25 cellular contexts compared by ENCODE assay signal in the genomic region with DNA sequence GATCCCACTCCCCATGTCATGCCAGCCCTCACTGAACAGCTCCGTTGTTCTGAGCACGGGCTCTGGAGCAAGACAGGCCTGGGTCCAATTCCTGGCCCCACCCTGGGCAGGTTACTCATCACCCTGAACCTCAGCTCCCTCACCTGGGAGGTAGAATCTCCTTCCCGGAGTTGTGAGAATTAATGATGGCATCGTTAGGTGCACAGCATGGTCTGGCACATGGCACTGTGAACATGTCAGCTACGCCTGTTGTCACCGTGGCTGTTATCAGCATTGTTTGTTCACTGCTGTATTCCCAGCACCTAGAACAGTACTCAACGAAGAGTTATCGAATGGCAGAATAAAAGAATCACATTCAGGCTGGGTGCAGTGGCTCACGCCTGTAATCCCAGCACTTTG. TPM values are rescaled to one million over a fixed set of nuclear protein-coding genes. Genes with fewer than 3 reads are reported as not detected.
DNase-seq lines count a peak whose midpoint lies in the region; ATAC-seq, FAIRE-seq and TF ChIP-seq lines count a peak whose summit lies in the region.
"Had no signal": no experiment of that assay in that cellular context is flagged by ENCODE, and none has a peak within 500 bp of the region (broad histone marks: within the 10 kb centered on the region; RNA-seq: fewer than 3 reads in every experiment).

No MANE protein-coding gene starts in this region.

- H3K4me3 ChIP-seq in GM23248: no peak overlapping the region
- H3K4me3 ChIP-seq in bronchial epithelial cell (ENCODE audit: low read depth, low read length): no peak overlapping the region
- H3K4me3 ChIP-seq in right atrium auricular region: no peak overlapping the region
- no peak overlapping the region for H3K4me3 ChIP-seq in small intestine (ENCODE audit: low read depth in 1 of 2, low read length in 2 of 2)
- H3K4me3 ChIP-seq: GM23338, left lung, smooth muscle cell had no signal

- DNase-seq in GM23248: no peak
- DNase-seq in bronchial epithelial cell (ENCODE audit: low read depth): peak; percentile 20
- DNase-seq in right atrium auricular region (ENCODE audit: low spot score): no peak
- peak; percentile 43 for DNase-seq in small intestine
- DNase-seq in NCI-H1436 treated with DMSO at 0.1 percent for 48 hours (lab: John Stamatoyannopoulos, UW): no peak
- no peak for DNase-seq in NCI-H1092 (lab: John Stamatoyannopoulos, UW)
- no peak for DNase-seq in left lobe of liver (ENCODE audit: low spot score)
- DNase-seq: activated B cell treated with CpG ODN at 0.5 μM for 24 hours; activated CD4-positive, alpha-beta T cell treated with anti-CD3 and anti-CD28 coated beads, Interleukin-2, amount 50 U/mL, for 4 hours; activated gamma-delta T cell; activated naive CD8-positive, alpha-beta T cell treated with anti-CD3 and anti-CD28 coated beads, Interleukin-2, amount 50 U/mL, for 24 hours; brain microvascular endothelial cell; COR-L47; DND-41; endodermal cell; left lung; midbrain; NCI-H526 treated with DMSO at 0.1 percent for 48 hours; stimulated activated CD4-positive, alpha-beta T cell treated with anti-CD3 and anti-CD28 coated beads, Interleukin-2, amount 100 ng/mL, for 48 hours; stimulated activated naive CD4-positive, alpha-beta T cell treated with Interleukin-2 at 50 U/mL for 16 hours; trophoblast cell had no signal

- no peaks in the 10 kb centered on the region for H4K20me1 ChIP-seq in GM23248 (ENCODE audit: insufficient read depth)

- no peaks in the 10 kb centered on the region for H3K9me3 ChIP-seq in GM23248 (ENCODE audit: low read depth)
- no peaks in the 10 kb centered on the region for H3K9me3 ChIP-seq in right atrium auricular region
- H3K9me3 ChIP-seq in small intestine (ENCODE audit: control insufficient read depth, low read depth): no peaks in the 10 kb centered on the region
- H3K9me3 ChIP-seq: left lung had no signal

- no peaks in the 10 kb centered on the region for H3K9me2 ChIP-seq in GM23248 (ENCODE audit: insufficient read depth)

- TF ChIP-seq CTCF in bronchial epithelial cell (IDR thresholded peaks at IDR 0.05; ENCODE audit: insufficient read depth, low read length, severe bottlenecking) (no peak), right atrium auricular region (IDR thresholded peaks at IDR 0.05) (no peak)

- H3K79me2 ChIP-seq in GM23248 (ENCODE audit: insufficient read depth): no peaks in the 10 kb centered on the region

- FAIRE-seq in bronchial epithelial cell (lab: Jason Lieb, UNC) (no peak), small intestine (lab: Jason Lieb, UNC) (no peak)
- FAIRE-seq: GM12891 had no signal

- ATAC-seq in HG03097 (IDR thresholded peaks at IDR 0.05; ENCODE audit: low FRiP score, unreplicated experiment) (no peak), left lobe of liver (no peak)
- ATAC-seq: activated naive CD8-positive, alpha-beta T cell treated with anti-CD3 and anti-CD28 coated beads, Interleukin-2, amount 50 U/mL, for 24 hours; GM23338; left lung had no signal

- H2AFZ ChIP-seq in GM23248: no peak overlapping the region
- H2AFZ ChIP-seq: GM23338 had no signal

- H3F3A ChIP-seq in GM23248 (ENCODE audit: insufficient read depth): peaks cover 66% of the 10 kb centered on the region

- in situ Hi-C loops in GM23248 (cut with MboI): no loop called here

- no peak overlapping the region for H3K4me2 ChIP-seq in GM23248 (ENCODE audit: unreplicated experiment)
- H3K4me2 ChIP-seq: GM23338, smooth muscle cell had no signal

- H3K36me3 ChIP-seq in GM23248 (ENCODE audit: low read depth) (peaks cover 13% of the 10 kb centered on the region; the same call in 1 of the 2 replicates), bronchial epithelial cell (ENCODE audit: control insufficient read depth, insufficient read depth, low read length) (peaks cover 25% of the 10 kb centered on the region), right atrium auricular region (peaks cover 62% of the 10 kb centered on the region), small intestine (ENCODE audit: control insufficient read depth in 2 of 2, insufficient read depth in 2 of 2, low read length in 2 of 2) (peaks cover 0 to 12% of the 10 kb centered on the region in 2 donors)

- H3K4me1 ChIP-seq in GM23248 (ENCODE audit: insufficient read depth) (peaks cover 9% of the 10 kb centered on the region), right atrium auricular region (peaks cover 0 to 33% of the 10 kb centered on the region in 2 donors), small intestine (ENCODE audit: control insufficient read depth in 2 of 2, insufficient read depth in 1 of 2, low read depth in 1 of 2, low read length in 1 of 2) (peaks cover 2% of the 10 kb centered on the region in 2 donors)

- WGBS in GM23248 (ENCODE audit: low coverage in 1 of 2, low lambda C conversion rate in 2 of 2, missing lambda C conversion rate in 2 of 2), 2 experiments: 85 to 92% methylated on average over 9 of the region's 9 CpGs
- WGBS in small intestine, 3 donors: 24 to 68% (median 48%) methylated on average over 9 of the region's 9 CpGs

- peak overlapping the region; percentile 75; the same call in 1 of the 2 replicates for H3K27ac ChIP-seq in GM23248
- peak overlapping the region; percentile 82 to 88 for H3K27ac ChIP-seq in right atrium auricular region
- H3K27ac ChIP-seq in small intestine (ENCODE audit: low read depth in 1 of 2, low read length in 1 of 2): no peak overlapping the region
- H3K27ac ChIP-seq: brain microvascular endothelial cell had no signal

- H3K9ac ChIP-seq in GM23248: no peak overlapping the region

- no peaks in the 10 kb centered on the region for H3K27me3 ChIP-seq in GM23248 (replicated peaks; ENCODE audit: insufficient read depth)
- H3K27me3 ChIP-seq in bronchial epithelial cell (ENCODE audit: control insufficient read depth, insufficient read depth, low read length): no peaks in the 10 kb centered on the region
- no peaks in the 10 kb centered on the region for H3K27me3 ChIP-seq in right atrium auricular region
- no peaks in the 10 kb centered on the region for H3K27me3 ChIP-seq in small intestine (ENCODE audit: control insufficient read depth in 2 of 2, insufficient read depth in 2 of 2, low read length in 2 of 2)
- H3K27me3 ChIP-seq: brain microvascular endothelial cell, left lung had no signal

RNA-seq across cellular contexts. Expression of a gene that starts 43.0 kb away (rescaled TPM):
- total RNA-seq in GM23248 (2014; rRNA removed; shearing (Covaris generic)): 10.5 and 15.5 TPM in 2 replicates
- 14.9 TPM in 2 replicates for polyA plus RNA-seq in GM23248 (2016; fragmentation: Nextera tagmentation; extraction: Ambion mirVana)
- 5.3 and 10.9 TPM in 2 replicates for total RNA-seq in bronchial epithelial cell
- total RNA-seq in right atrium auricular region: 10 to 100 TPM; 12.0 to 23.1 TPM
- polyA plus RNA-seq in small intestine: 10 to 100 TPM; 12.8 to 22.8 (median 22.4) TPM
- 10.9 TPM for total RNA-seq in left lobe of liver

RNA-seq across cellular contexts. Expression of a gene that starts 43.1 kb away (rescaled TPM):
- 1,255 and 1,676 TPM in 2 replicates for total RNA-seq in GM23248 (2014; rRNA removed; shearing (Covaris generic))
- polyA plus RNA-seq in GM23248 (2016; fragmentation: Nextera tagmentation; extraction: Ambion mirVana): 576 and 594 TPM in 2 replicates
- total RNA-seq in bronchial epithelial cell: 2,552 and 3,707 TPM in 2 replicates
- 1,000 to 10,000 TPM in 1 of 2 donors, 100 to 1,000 TPM in 1; 623 to 1,266 TPM for total RNA-seq in right atrium auricular region
- 1,000 to 10,000 TPM; 2,018 to 3,950 (median 3,161) TPM for polyA plus RNA-seq in small intestine
- 307 TPM for total RNA-seq in left lobe of liver

Comparison
In these comparisons a context has a peak if more than half of its experiments do, and no peak if none do; other contexts are left out.
1. DNase-seq: peak in bronchial epithelial cell (single experiment) and small intestine (single experiment); none in GM23248 (single experiment), right atrium auricular region (single experiment), NCI-H1436 treated with DMSO at 0.1 percent for 48 hours (single experiment), NCI-H1092 (single experiment) and left lobe of liver (single experiment).
2. H3K27ac ChIP-seq: peak in GM23248 (single experiment) and right atrium auricular region (2 of 2); none in small intestine (0 of 2).